19 cellular contexts compared by ENCODE assay signal in the genomic region with DNA sequence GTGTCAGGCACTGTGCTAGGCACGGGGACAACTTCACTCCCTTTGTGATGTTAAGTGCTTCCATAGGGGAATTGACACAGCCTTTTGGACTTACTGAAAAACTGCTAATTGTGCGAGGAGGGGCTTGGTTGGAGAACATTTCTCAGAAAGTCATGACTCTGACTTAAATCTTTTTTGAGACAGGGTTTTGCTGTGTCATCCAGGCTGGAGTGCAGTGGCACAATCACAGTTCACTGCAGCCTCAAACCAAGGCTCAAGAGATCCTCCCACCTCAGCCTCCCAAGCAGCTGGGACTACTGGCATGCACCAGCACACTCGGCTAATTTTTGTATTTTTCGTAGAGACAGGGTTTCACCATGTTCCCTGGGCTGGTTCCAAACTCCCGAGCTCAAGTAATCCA. TPM values are rescaled to one million over a fixed set of nuclear protein-coding genes. Genes with fewer than 3 reads are reported as not detected.
DNase-seq lines count a peak whose midpoint lies in the region; ATAC-seq, FAIRE-seq and TF ChIP-seq lines count a peak whose summit lies in the region.
"Had no signal": no experiment of that assay in that cellular context is flagged by ENCODE, and none has a peak within 500 bp of the region (broad histone marks: within the 10 kb centered on the region; RNA-seq: fewer than 3 reads in every experiment).

No MANE protein-coding gene starts in this region.

- no peak overlapping the region for H2AFZ ChIP-seq in endothelial cell of umbilical vein (ENCODE audit: low read depth, low read length)

- intact Hi-C loops in Panc1 (cut with micrococcal nuclease; ENCODE audit: unreplicated experiment): no loop called here
- intact Hi-C loops in endothelial cell of umbilical vein (cut with micrococcal nuclease): no loop called here

- no peaks in the 10 kb centered on the region for H3K36me3 Mint-ChIP-seq in HFFc6 (ENCODE audit: low read depth)
- peaks cover 1% of the 10 kb centered on the region for H3K36me3 Mint-ChIP-seq in osteocyte (ENCODE audit: unreplicated experiment)
- H3K36me3 Mint-ChIP-seq in immature natural killer cell: peaks cover 0 to 9% (median 7%) of the 10 kb centered on the region in 3 donors

- no peak for TF ChIP-seq POLR2A in endothelial cell of umbilical vein (IDR thresholded peaks at IDR 0.05; ENCODE audit: low read depth, low read length)

- H3K36me3 ChIP-seq in Panc1 (ENCODE audit: control insufficient read depth, insufficient read depth, low read length) (no peaks in the 10 kb centered on the region), endothelial cell of umbilical vein (ENCODE audit: control insufficient read depth in 2 of 2, extremely low read depth in 1 of 2, insufficient read depth in 2 of 2, low read length in 2 of 2) (no peaks in the 10 kb centered on the region)
- H3K36me3 ChIP-seq: HAP-1 had no signal

- H3K27ac ChIP-seq in Panc1 (ENCODE audit: low read length): peak overlapping the region; percentile 95
- H3K27ac ChIP-seq in endothelial cell of umbilical vein (ENCODE audit: insufficient read depth, low read depth, low read length): peak overlapping the region; percentile 98

- no peaks in the 10 kb centered on the region for H3K27me3 ChIP-seq in Panc1 (ENCODE audit: control insufficient read depth, insufficient read depth, low read length)
- no peaks in the 10 kb centered on the region for H3K27me3 ChIP-seq in endothelial cell of umbilical vein (ENCODE audit: control insufficient read depth in 2 of 2, insufficient read depth in 2 of 2, low read length in 2 of 2)

- POLR2A ChIA-PET in Panc1 (lab: Charles Lee): interaction anchor here (0.9 kb wide), 1 partner anchor 23 kb away, joined by 3 read pairs; no protein-coding TSS in a partner anchor
- POLR2A ChIA-PET in endothelial cell of umbilical vein (lab: Charles Lee): no interaction called here

- BruUV-seq in Panc1 (replicated peaks; lab: Mats Ljungman, UMichigan) (no TSS peak), endothelial cell of umbilical vein (replicated peaks; lab: Mats Ljungman, UMichigan) (no TSS peak)

- H3K9me1 ChIP-seq in endothelial cell of umbilical vein (replicated peaks; ENCODE audit: control insufficient read depth, extremely low read depth, insufficient read depth, low read length): no peaks in the 10 kb centered on the region

- peak overlapping the region; percentile 97 for H3K27ac Mint-ChIP-seq in HFFc6
- H3K27ac Mint-ChIP-seq in osteocyte (ENCODE audit: unreplicated experiment): peak overlapping the region; percentile 50
- peak overlapping the region in 1 of 6 donors; percentile 46 for H3K27ac Mint-ChIP-seq in immature natural killer cell
- H3K27ac Mint-ChIP-seq: IgD-negative memory B cell had no signal

- no peak for TF ChIP-seq CTCF in HFFc6 (IDR thresholded peaks at IDR 0.05)
- no peak for TF ChIP-seq CTCF in Panc1 (IDR thresholded peaks at IDR 0.05)
- no peak for TF ChIP-seq CTCF in endothelial cell of umbilical vein (IDR thresholded peaks at IDR 0.05; ENCODE audit: extremely low read depth in 1 of 2, insufficient read depth in 1 of 2, low read depth in 1 of 2, low read length in 2 of 2)
- no peak for TF ChIP-seq CTCF in osteocyte (IDR thresholded peaks at IDR 0.05)
- no peak for TF ChIP-seq CTCF in GM13977 (IDR thresholded peaks at IDR 0.05; ENCODE audit: extremely low read depth, insufficient read depth, missing control alignments)

- no peak overlapping the region for H3K4me3 ChIP-seq in Panc1 (ENCODE audit: low read depth in 2 of 2, low read length in 2 of 2)
- no peak overlapping the region for H3K4me3 ChIP-seq in endothelial cell of umbilical vein (replicated peaks in 1 of 3; ENCODE audit: insufficient read depth in 1 of 3, low read depth in 1 of 3, low read length in 3 of 3)
- H3K4me3 ChIP-seq: HAP-1 had no signal

- H3K27me3 Mint-ChIP-seq in HFFc6 (ENCODE audit: insufficient read depth) (peaks cover 2% of the 10 kb centered on the region; the same call in 1 of the 2 replicates), osteocyte (ENCODE audit: unreplicated experiment) (no peaks in the 10 kb centered on the region), immature natural killer cell (ENCODE audit: low read depth in 3 of 3) (peaks cover 18 to 28% (median 26%) of the 10 kb centered on the region in 3 donors)

- H4K20me1 ChIP-seq in endothelial cell of umbilical vein (replicated peaks; ENCODE audit: control insufficient read depth, extremely low read depth, insufficient read depth, low read length): no peaks in the 10 kb centered on the region

- H3K9me3 ChIP-seq in Panc1 (ENCODE audit: control insufficient read depth, insufficient read depth, low read depth, low read length): no peaks in the 10 kb centered on the region
- no peaks in the 10 kb centered on the region for H3K9me3 ChIP-seq in endothelial cell of umbilical vein (replicated peaks; ENCODE audit: control insufficient read depth, insufficient read depth, low read length)
- H3K9me3 ChIP-seq: HAP-1 had no signal

- H3K4me1 ChIP-seq in Panc1 (ENCODE audit: control insufficient read depth, insufficient read depth, low read length) (peaks cover 49% of the 10 kb centered on the region), endothelial cell of umbilical vein (ENCODE audit: control insufficient read depth, extremely low read depth, insufficient read depth, low read length) (peaks cover 45% of the 10 kb centered on the region)
- H3K4me1 ChIP-seq: HAP-1 had no signal

- FAIRE-seq in endothelial cell of umbilical vein (lab: Jason Lieb, UNC): peak; percentile 62

- H3K4me1 Mint-ChIP-seq in HFFc6 (ENCODE audit: low read depth) (peaks cover 56% of the 10 kb centered on the region), osteocyte (ENCODE audit: unreplicated experiment) (peaks cover 50% of the 10 kb centered on the region), immature natural killer cell (peaks cover 81% of the 10 kb centered on the region in 2 donors)

- no peak for ATAC-seq in Panc1
- no peak for ATAC-seq in HG02970 (IDR thresholded peaks at IDR 0.05; ENCODE audit: low FRiP score, unreplicated experiment)

- no peak overlapping the region for H3K4me2 ChIP-seq in endothelial cell of umbilical vein (ENCODE audit: insufficient read depth, low read length)

- in situ Hi-C loops in Panc1 (cut with HindIII; ENCODE audit: low pct_unique_long_range_greater_than_20kb, low sequenced_read_pairs): no loop called here
- in situ Hi-C loops in GM13977 (cut with MboI; ENCODE audit: low pct_unique_long_range_greater_than_20kb, low sequenced_read_pairs, unreplicated experiment): no loop called here

- H3K9me3 Mint-ChIP-seq in HFFc6 (no peaks in the 10 kb centered on the region), osteocyte (ENCODE audit: unreplicated experiment) (no peaks in the 10 kb centered on the region), immature natural killer cell (no peaks in the 10 kb centered on the region)
- H3K9me3 Mint-ChIP-seq: IgD-negative memory B cell had no signal

- H3K4me3 Mint-ChIP-seq in HFFc6 (no peak overlapping the region), osteocyte (ENCODE audit: unreplicated experiment) (no peak overlapping the region), immature natural killer cell (peak overlapping the region in 2 of 5 donors; percentile 18 to 48)
- H3K4me3 Mint-ChIP-seq: CD4-positive, CD25-positive, alpha-beta regulatory T cell; IgD-negative memory B cell had no signal

- H3K79me2 ChIP-seq in endothelial cell of umbilical vein (ENCODE audit: control insufficient read depth, insufficient read depth, low read length): no peaks in the 10 kb centered on the region

- peak overlapping the region; percentile 64 for H3K9ac ChIP-seq in endothelial cell of umbilical vein (replicated peaks; ENCODE audit: extremely low read depth, insufficient read depth, low read length)

- CTCF ChIA-PET in Panc1 (lab: Charles Lee): no interaction called here
- CTCF ChIA-PET in endothelial cell of umbilical vein (lab: Charles Lee): interaction anchor here (7.4 kb wide), 1 partner anchor 11 kb away, joined by 87 read pairs; a partner anchor contains a TSS

- DNase-seq in HFFc6: no peak
- no peak for DNase-seq in Panc1 (ENCODE audit: low read depth, low spot score)
- DNase-seq in endothelial cell of umbilical vein (ENCODE audit: low read depth, low spot score): no peak
- DNase-seq in osteocyte (ENCODE audit: extremely low spot score, unreplicated experiment): no peak
- DNase-seq in immature natural killer cell: no peak
- DNase-seq in GM13977 (ENCODE audit: low spot score): no peak
- DNase-seq: CD4-positive, CD25-positive, alpha-beta regulatory T cell; EL; GF-D8; Karpas-422; NCI-H1694; NCI-H2081; NCI-H2171; NCI-H345; NCI-H526; SHP77 had no signal

- dilution Hi-C loops in endothelial cell of umbilical vein (cut with MboI; ENCODE audit: extremely low pct_ligation_motif_present, low sequenced_read_pairs): no loop called here

TF ChIP-seq in endothelial cell of umbilical vein, 7 proteins besides CTCF, POLR2A, EP300 and RAD21:
- TF ChIP-seq, protein P1, sequence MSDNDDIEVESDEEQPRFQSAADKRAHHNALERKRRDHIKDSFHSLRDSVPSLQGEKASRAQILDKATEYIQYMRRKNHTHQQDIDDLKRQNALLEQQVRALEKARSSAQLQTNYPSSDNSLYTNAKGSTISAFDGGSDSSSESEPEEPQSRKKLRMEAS (IDR thresholded peaks at IDR 0.05; ENCODE audit: insufficient read depth, insufficient read length): no peak
- TF ChIP-seq JUN (IDR thresholded peaks at IDR 0.05; ENCODE audit: borderline replicate concordance, insufficient read depth, insufficient read length, low read depth): no peak

RNA-seq across cellular contexts. Expression of a gene that starts 10.2 kb away (rescaled TPM):
- total RNA-seq in HFFc6 (2021; fragmentation: NEBNext Ultra II Directional; extraction: Animal tissue kit (Norgen Biotek cat#: 25700)): 100 to 1,000 TPM; 109 to 165 (median 120) TPM
- total RNA-seq in Panc1 (2021; ENCODE audit: unreplicated experiment) (69.8 TPM), endothelial cell of umbilical vein (264 and 268 TPM in 2 replicates), osteocyte (377 and 379 TPM in 2 replicates)
- 71.3 TPM for polyA plus RNA-seq in Panc1 (2012; ENCODE audit: insufficient read length)
- polyA plus RNA-seq in endothelial cell of umbilical vein (208 and 209 TPM in 2 replicates), immature natural killer cell (under 1 TPM; 0.29 to 0.66 (median 0.30) TPM)
- polyA plus RNA-seq in endothelial cell of umbilical vein (2011; cell fraction: cytosol; rRNA removed): 182 and 200 TPM in 2 replicates
- polyA plus RNA-seq in endothelial cell of umbilical vein (2011; cell fraction: nucleus; rRNA removed): 302 and 337 TPM in 2 replicates
- polyA plus RNA-seq in endothelial cell of umbilical vein (2012): 319 and 426 TPM in 2 replicates
- polyA minus RNA-seq in endothelial cell of umbilical vein: 357 and 369 TPM in 2 replicates
- polyA minus RNA-seq in endothelial cell of umbilical vein (2011; cell fraction: cytosol; rRNA and poly(A)+ RNA removed): not detected
- polyA minus RNA-seq in endothelial cell of umbilical vein (2011; cell fraction: nucleus; rRNA and poly(A)+ RNA removed): 150 and 213 TPM in 2 replicates
